ENCODE assay signal across 10 cellular contexts in genomic region chr4:146638801-146639351, GRCh38. TPM values are rescaled to one million over a fixed set of nuclear protein-coding genes. Genes with fewer than 3 reads are reported as not detected.
DNase-seq lines count a peak whose midpoint lies in the region; ATAC-seq and TF ChIP-seq lines count a peak whose summit lies in the region.
"Had no signal": no experiment of that assay in that cellular context is flagged by ENCODE, and none has a peak within 500 bp of the region (broad histone marks: within the 10 kb centered on the region; RNA-seq: fewer than 3 reads in every experiment).

Gene POU4F2 (plus strand): TSS chr4:146638893. CDS start chr4:146639141, 248 bp downstream.

- H3F3A ChIP-seq in neural cell (ENCODE audit: insufficient read depth, low read length, poor library complexity, severe bottlenecking): no peaks in the 10 kb centered on the region

- no peaks in the 10 kb centered on the region for H3K9me2 ChIP-seq in neural cell (ENCODE audit: insufficient read depth, low read length)

- TF ChIP-seq RAD21 in neural cell (conservative IDR thresholded peaks at IDR 0.05): peak; percentile 33

- no peak for TF ChIP-seq EP300 in neural cell (conservative IDR thresholded peaks at IDR 0.05; ENCODE audit: poor library complexity, severe bottlenecking)

- H3K9me3 ChIP-seq in neural cell (ENCODE audit: low read length): no peaks in the 10 kb centered on the region
- H3K9me3 ChIP-seq: SJSA1 had no signal

- no peaks in the 10 kb centered on the region for H3K36me3 ChIP-seq in neural cell (ENCODE audit: insufficient read depth, low read length)
- H3K36me3 ChIP-seq: SJSA1 had no signal

- peaks cover 100% of the 10 kb centered on the region for H3K27me3 ChIP-seq in neural cell (ENCODE audit: insufficient read depth, low read depth, low read length)

- DNase-seq in D341Med (ENCODE audit: low spot score) (peak; percentile 77), HT1080 (ENCODE audit: low read depth) (peak; percentile 13), coronary artery (ENCODE audit: low spot score) (no peak)

- ATAC-seq in HG03175 (IDR thresholded peaks at IDR 0.05; ENCODE audit: unreplicated experiment) (no peak), HG03521 (IDR thresholded peaks at IDR 0.05; ENCODE audit: unreplicated experiment) (no peak), GM18907 (IDR thresholded peaks at IDR 0.05; ENCODE audit: unreplicated experiment) (no peak), GM21515 (IDR thresholded peaks at IDR 0.05; ENCODE audit: unreplicated experiment) (no peak)

- H3K4me2 ChIP-seq in neural cell (ENCODE audit: low read length): peak within 1 kb of the TSS; percentile 72

- H3K4me3 ChIP-seq in coronary artery: peak within 1 kb of the TSS; percentile 61
- H3K4me3 ChIP-seq in neural cell (ENCODE audit: low read length): peak within 1 kb of the TSS; percentile 69
- H3K4me3 ChIP-seq: SJSA1 had no signal

- TF ChIP-seq CTCF in coronary artery (IDR thresholded peaks at IDR 0.05) (no peak), neural cell (IDR thresholded peaks at IDR 0.05; ENCODE audit: poor library complexity, severe bottlenecking) (peak; percentile 33)

- no peaks in the 10 kb centered on the region for H3K79me2 ChIP-seq in neural cell (replicated peaks; ENCODE audit: insufficient read depth, low read length)

- H4K20me1 ChIP-seq in neural cell (ENCODE audit: insufficient read depth): no peaks in the 10 kb centered on the region

- no peak within 1 kb of the TSS for H3K9ac ChIP-seq in neural cell (ENCODE audit: low read length)

- H3K27ac ChIP-seq in coronary artery (no peak within 1 kb of the TSS), neural cell (ENCODE audit: low read length) (no peak within 1 kb of the TSS)
- H3K27ac ChIP-seq: SJSA1 had no signal

- no peak within 1 kb of the TSS for H2AFZ ChIP-seq in neural cell (ENCODE audit: low read depth, low read length)

TF ChIP-seq in neural cell, 6 proteins besides CTCF, POLR2A, EP300 and RAD21:
- TF ChIP-seq EZH2 (IDR thresholded peaks at IDR 0.05; ENCODE audit: borderline replicate concordance, insufficient read depth, low read length, poor library complexity, severe bottlenecking): peak; percentile 15
- peak; percentile 73 for TF ChIP-seq MXI1 (conservative IDR thresholded peaks at IDR 0.05; ENCODE audit: poor library complexity, severe bottlenecking)
- no peak for TF ChIP-seq TAF1 (IDR thresholded peaks at IDR 0.05; ENCODE audit: low read depth)

RNA-seq across cellular contexts. Expression of gene POU4F2, which starts in this region (rescaled TPM):
- not detected in 2 replicates for total RNA-seq in HT1080 (2014; rRNA removed; shearing (Covaris generic))
- polyA plus RNA-seq in HT1080 (2015; cell fraction: cytosol; rRNA removed): not detected in 2 replicates
- 0.03 TPM in 1 of 2 replicates, not detected in the other for polyA plus RNA-seq in HT1080 (2015; cell fraction: nucleus; rRNA removed)
- polyA plus RNA-seq in neural cell: 0.24 TPM in 1 of 2 replicates, not detected in the other
- not detected in 2 replicates for polyA minus RNA-seq in neural cell
- total RNA-seq: SJSA1 had no signal
- polyA plus RNA-seq: esophagus had no signal

Comparison
In these comparisons a context has a peak if more than half of its experiments do, and no peak if none do; other contexts are left out.
1. Peak in DNase-seq in HT1080; RNA of the gene not detected or under 1 TPM.